In the genomic region with DNA sequence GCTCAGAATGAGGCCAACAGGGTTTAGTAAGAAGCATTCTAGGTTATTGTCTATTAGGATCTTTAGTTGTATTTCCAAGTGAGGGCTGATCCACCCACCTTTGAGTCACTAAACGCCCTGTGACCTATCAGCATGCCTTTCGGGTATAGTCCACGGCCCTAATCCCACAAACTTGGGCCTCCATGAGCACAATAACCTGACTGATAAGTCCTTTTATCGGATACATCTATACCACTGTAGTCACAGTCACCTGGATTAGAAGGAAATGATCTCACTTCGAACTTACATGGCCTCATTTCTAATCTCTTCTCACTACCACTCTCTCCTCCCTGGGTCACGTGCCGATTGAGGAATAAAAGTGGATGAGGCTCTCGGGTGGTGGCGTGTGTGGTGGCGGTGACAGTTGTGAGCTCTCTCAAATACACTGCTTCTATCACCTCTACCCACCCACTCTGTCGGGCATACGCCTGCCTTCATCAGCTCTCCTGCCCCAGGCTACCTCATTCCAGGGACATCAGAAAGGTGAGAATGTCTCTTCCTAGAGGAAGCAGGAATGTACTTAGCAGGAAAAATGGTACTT, we compare ENCODE assay signal across 11 cellular contexts.
DNase-seq lines count a peak whose midpoint lies in the region; ATAC-seq and TF ChIP-seq lines count a peak whose summit lies in the region.
"Had no signal": no experiment of that assay in that cellular context is flagged by ENCODE, and none has a peak within 500 bp of the region (broad histone marks: within the 10 kb centered on the region; RNA-seq: fewer than 3 reads in every experiment).

No MANE protein-coding gene starts in this region.

- H3K4me3 Mint-ChIP-seq in Calu3 (ENCODE audit: low read depth, unreplicated experiment) = no peak overlapping the region
- no peak overlapping the region for H3K4me3 Mint-ChIP-seq in activated naive CD4-positive, alpha-beta T cell treated with anti-CD3 and anti-CD28 coated beads for 36 hours
- H3K4me3 Mint-ChIP-seq: activated naive CD8-positive, alpha-beta T cell treated with anti-CD3 and anti-CD28 coated beads, Interleukin-2, amount 10 ng/mL, durations not matched to agents 7 days and 5 days; B cell had no signal

- TF ChIP-seq CTCF in Calu3 (IDR thresholded peaks at IDR 0.05; ENCODE audit: unreplicated experiment) (no peak), WERI-Rb-1 (IDR thresholded peaks at IDR 0.05; ENCODE audit: low read depth, low read length) (no peak), heart right ventricle (IDR thresholded peaks at IDR 0.05) (no peak), psoas muscle (IDR thresholded peaks at IDR 0.05) (no peak)

- CTCF ChIA-PET in Calu3 (lab: Charles Lee) = interaction anchor here (1.6 kb wide), 1 partner anchor 8 kb away, joined by 5 read pairs; no protein-coding TSS in a partner anchor
- CTCF ChIA-PET in activated naive CD4-positive, alpha-beta T cell treated with anti-CD3 and anti-CD28 coated beads for 36 hours (lab: Charles Lee) = no interaction called here

- intact Hi-C loops in Calu3 (cut with micrococcal nuclease; ENCODE audit: unreplicated experiment) (loop anchor here (10.0 kb wide), 1 partner anchor 153 kb away; no protein-coding TSS in a partner anchor), heart right ventricle (cut with DNase I) (loop anchor here in 4 of 10 donors (2.0 to 10.0 kb wide), 3 partner anchors 63 to 153 kb away; a partner anchor contains a TSS), psoas muscle (cut with DNase I) (no loop called here)
- intact Hi-C loops in activated naive CD4-positive, alpha-beta T cell treated with anti-CD3 and anti-CD28 coated beads for 36 hours (cut with micrococcal nuclease) = no loop called here

- H3K27ac Mint-ChIP-seq in Calu3 (ENCODE audit: unreplicated experiment) = peak overlapping the region; percentile 15
- no peak overlapping the region for H3K27ac Mint-ChIP-seq in activated naive CD4-positive, alpha-beta T cell treated with anti-CD3 and anti-CD28 coated beads for 36 hours
- H3K27ac Mint-ChIP-seq: activated naive CD8-positive, alpha-beta T cell treated with anti-CD3 and anti-CD28 coated beads, Interleukin-2, amount 10 ng/mL, durations not matched to agents 7 days and 5 days; B cell had no signal

- H3K4me1 Mint-ChIP-seq in Calu3 (ENCODE audit: low read depth, unreplicated experiment) = peaks cover 49% of the 10 kb centered on the region
- no peaks in the 10 kb centered on the region for H3K4me1 Mint-ChIP-seq in activated naive CD4-positive, alpha-beta T cell treated with anti-CD3 and anti-CD28 coated beads for 36 hours (ENCODE audit: low read depth)

- H3K27me3 ChIP-seq in WERI-Rb-1 (ENCODE audit: insufficient read depth, low read depth, severe bottlenecking) = no peaks in the 10 kb centered on the region
- no peaks in the 10 kb centered on the region for H3K27me3 ChIP-seq in heart right ventricle
- H3K27me3 ChIP-seq in psoas muscle (ENCODE audit: insufficient read depth in 3 of 3, low read length in 2 of 3) = no peaks in the 10 kb centered on the region

- WGBS in heart right ventricle, 2 donors = 52 to 62% methylated on average over 12 of the region's 12 CpGs
- 69 to 78% (median 71%) methylated on average over 12 of the region's 12 CpGs for WGBS in psoas muscle, 3 donors

- peaks cover 70% of the 10 kb centered on the region for H3K36me3 ChIP-seq in WERI-Rb-1
- H3K36me3 ChIP-seq in heart right ventricle = peaks cover 0 to 89% (median 28%) of the 10 kb centered on the region in 9 donors
- peaks cover 0 to 28% of the 10 kb centered on the region in 2 donors for H3K36me3 ChIP-seq in psoas muscle (ENCODE audit: insufficient read depth in 1 of 2, low read depth in 1 of 2)

- BruUV-seq in Calu3 (replicated peaks; lab: Mats Ljungman, UMichigan) = no TSS peak

- H3K9me3 Mint-ChIP-seq in Calu3 (ENCODE audit: low read depth, unreplicated experiment) = no peaks in the 10 kb centered on the region
- no peaks in the 10 kb centered on the region for H3K9me3 Mint-ChIP-seq in activated naive CD4-positive, alpha-beta T cell treated with anti-CD3 and anti-CD28 coated beads for 36 hours
- H3K9me3 Mint-ChIP-seq: activated naive CD8-positive, alpha-beta T cell treated with anti-CD3 and anti-CD28 coated beads, Interleukin-2, amount 10 ng/mL, durations not matched to agents 7 days and 5 days had no signal

- peaks cover 17% of the 10 kb centered on the region for H3K36me3 Mint-ChIP-seq in Calu3 (ENCODE audit: insufficient read depth, unreplicated experiment)
- H3K36me3 Mint-ChIP-seq in activated naive CD4-positive, alpha-beta T cell treated with anti-CD3 and anti-CD28 coated beads for 36 hours (ENCODE audit: low read depth) = peaks cover 5% of the 10 kb centered on the region
- H3K36me3 Mint-ChIP-seq: activated naive CD8-positive, alpha-beta T cell treated with anti-CD3 and anti-CD28 coated beads, Interleukin-2, amount 10 ng/mL, durations not matched to agents 7 days and 5 days had no signal

- H3K27me3 Mint-ChIP-seq in Calu3 (ENCODE audit: unreplicated experiment) = no peaks in the 10 kb centered on the region
- H3K27me3 Mint-ChIP-seq in activated naive CD4-positive, alpha-beta T cell treated with anti-CD3 and anti-CD28 coated beads for 36 hours (ENCODE audit: low read depth) = no peaks in the 10 kb centered on the region
- H3K27me3 Mint-ChIP-seq: activated naive CD8-positive, alpha-beta T cell treated with anti-CD3 and anti-CD28 coated beads, Interleukin-2, amount 10 ng/mL, durations not matched to agents 7 days and 5 days; B cell had no signal

- DNase-seq in Calu3 = no peak
- peak; percentile 68 for DNase-seq in WERI-Rb-1
- DNase-seq in heart right ventricle = no peak
- no peak for DNase-seq in psoas muscle
- DNase-seq in activated naive CD4-positive, alpha-beta T cell treated with anti-CD3 and anti-CD28 coated beads for 36 hours = no peak
- DNase-seq in substantia nigra (lab: John Stamatoyannopoulos, UW) = no peak
- DNase-seq: activated naive CD8-positive, alpha-beta T cell treated with anti-CD3 and anti-CD28 coated beads, Interleukin-2, amount 10 ng/mL, durations not matched to agents 7 days and 5 days had no signal

- H3K4me1 ChIP-seq in heart right ventricle = peaks cover 12 to 86% (median 36%) of the 10 kb centered on the region in 9 donors
- H3K4me1 ChIP-seq in psoas muscle = peaks cover 12% of the 10 kb centered on the region

- H3K4me3 ChIP-seq in WERI-Rb-1 (ENCODE audit: low read depth, low read length) = no peak overlapping the region
- H3K4me3 ChIP-seq in heart right ventricle = no peak overlapping the region
- no peak overlapping the region for H3K4me3 ChIP-seq in psoas muscle

- H3K9me3 ChIP-seq in WERI-Rb-1 (ENCODE audit: severe bottlenecking) = no peaks in the 10 kb centered on the region
- H3K9me3 ChIP-seq in heart right ventricle = no peaks in the 10 kb centered on the region
- no peaks in the 10 kb centered on the region for H3K9me3 ChIP-seq in psoas muscle

- peak overlapping the region; percentile 16 for H3K27ac ChIP-seq in WERI-Rb-1
- H3K27ac ChIP-seq in heart right ventricle = peak overlapping the region; percentile 44 to 93 (median 83)
- H3K27ac ChIP-seq in psoas muscle = peak overlapping the region; percentile 71
- H3K27ac ChIP-seq in substantia nigra (ENCODE audit: low read depth, low read length, poor library complexity, severe bottlenecking) = no peak overlapping the region

- peak in 4 of 8 donors; percentile 6 to 19 (median 12) for ATAC-seq in heart right ventricle
- ATAC-seq in psoas muscle = peak in 3 of 4 donors; percentile 17 to 23 (median 22)
- ATAC-seq in GM21576 (IDR thresholded peaks at IDR 0.05; ENCODE audit: unreplicated experiment) = no peak
- no peak for ATAC-seq in GM18498 (IDR thresholded peaks at IDR 0.05; ENCODE audit: unreplicated experiment)
- ATAC-seq: activated CD4-positive, CD25-positive, alpha-beta regulatory T cell treated with anti-CD3 and anti-CD28 coated beads, Interleukin-2, amount 50 U/mL, for 24 hours had no signal

Comparison
In these comparisons a context has a peak if more than half of its experiments do, and no peak if none do; other contexts are left out.
1. ATAC-seq: peak in psoas muscle (3 of 4); none in GM21576 (single experiment) and GM18498 (single experiment).